In genomic region chr20:2780948-2781347, GRCh38 we compare ENCODE assay signal across 1 cellular context.
TF ChIP-seq lines count a peak whose summit lies in the region.

No MANE protein-coding gene starts in this region.

TF ChIP-seq in WTC11, 78 proteins besides CTCF, POLR2A, EP300 and RAD21 (continued from another document):
- TF ChIP-seq ATF6 (CRISPR knock-in tag; IDR thresholded peaks at IDR 0.05), result no peak
- no peak for TF ChIP-seq GRHL2 (CRISPR knock-in tag; IDR thresholded peaks at IDR 0.05; ENCODE audit: insufficient replicate concordance, severe bottlenecking)
- no peak for TF ChIP-seq NR1H2 (CRISPR knock-in tag; IDR thresholded peaks at IDR 0.05)
TF ChIP-seq in WTC11: peak in this region for 0.
